9 cellular contexts compared by ENCODE assay signal in genomic region chr15:32641517-32642059, GRCh38. TPM values are rescaled to one million over a fixed set of nuclear protein-coding genes. Genes with fewer than 3 reads are reported as not detected.
DNase-seq lines count a peak whose midpoint lies in the region; ATAC-seq and TF ChIP-seq lines count a peak whose summit lies in the region.
"Had no signal": no experiment of that assay in that cellular context is flagged by ENCODE, and none has a peak within 500 bp of the region (broad histone marks: within the 10 kb centered on the region; RNA-seq: fewer than 3 reads in every experiment).

SCG5 (plus strand) TSS chr15:32641710; CDS start chr15:32643593, 1,883 bp downstream.

- no peaks in the 10 kb centered on the region for H3K36me3 ChIP-seq in colonic mucosa
- H3K36me3 ChIP-seq in mucosa of descending colon (ENCODE audit: low read depth): no peaks in the 10 kb centered on the region

- no peak for DNase-seq in Caki2 (ENCODE audit: low read depth)
- DNase-seq in NCI-H2107 (lab: John Stamatoyannopoulos, UW): peak; percentile 18
- DNase-seq in colonic mucosa: peak; percentile 53
- peak; percentile 50 to 69 (median 54) for DNase-seq in mucosa of descending colon
- DNase-seq in central memory CD4-positive, alpha-beta T cell: no peak
- DNase-seq in stimulated activated CD4-positive, alpha-beta T cell treated with anti-CD3 and anti-CD28 coated beads, Interleukin-4, amount 100 ng/mL, for 4 hours: no peak
- DNase-seq in NCI-H2196 treated with DMSO at 0.1 percent for 48 hours (lab: John Stamatoyannopoulos, UW; ENCODE audit: unreplicated experiment): no peak

- H3K27ac ChIP-seq in colonic mucosa: no peak within 1 kb of the TSS

- TF ChIP-seq CTCF in colonic mucosa (IDR thresholded peaks at IDR 0.05) (no peak), mucosa of descending colon (IDR thresholded peaks at IDR 0.05) (no peak)

- in situ Hi-C loops in Caki2 (cut with HindIII; ENCODE audit: low pct_unique_long_range_greater_than_20kb, low sequenced_read_pairs): no loop called here

- H3K9me3 ChIP-seq in colonic mucosa (no peaks in the 10 kb centered on the region), mucosa of descending colon (no peaks in the 10 kb centered on the region)

- ATAC-seq in mucosa of descending colon: peak; percentile 87
- ATAC-seq in GM18858 (IDR thresholded peaks at IDR 0.05; ENCODE audit: unreplicated experiment): no peak

- H3K4me3 ChIP-seq in colonic mucosa: peak within 1 kb of the TSS; percentile 26
- H3K4me3 ChIP-seq in mucosa of descending colon: no peak within 1 kb of the TSS

- intact Hi-C loops in colonic mucosa (cut with DNase I) (no loop called here), mucosa of descending colon (cut with DNase I, micrococcal nuclease) (no loop called here)

- H3K4me1 ChIP-seq in colonic mucosa: no peaks in the 10 kb centered on the region
- H3K4me1 ChIP-seq in mucosa of descending colon (ENCODE audit: low read depth): no peaks in the 10 kb centered on the region

- no peak within 1 kb of the TSS for H3K9ac ChIP-seq in colonic mucosa (ENCODE audit: low read depth in 2 of 2, low read length in 2 of 2)

- no peaks in the 10 kb centered on the region for H3K27me3 ChIP-seq in colonic mucosa

RNA-seq across cellular contexts. Expression of gene SCG5, which starts in this region (rescaled TPM):
- 24.6 and 46.8 TPM in 2 replicates for total RNA-seq in Caki2 (2014; rRNA removed; shearing (Covaris generic); ENCODE audit: low replicate concordance)
- total RNA-seq in colonic mucosa: 1 to 10 TPM; 4.1 to 9.6 TPM
- 1 to 10 TPM; 4.2 to 7.0 (median 5.7) TPM for total RNA-seq in mucosa of descending colon
- total RNA-seq: SK-MEL-5 had no signal

Comparison
In these comparisons a context has a peak if more than half of its experiments do, and no peak if none do; other contexts are left out.
1. DNase-seq: peak in NCI-H2107 (single experiment), colonic mucosa (single experiment) and mucosa of descending colon (3 of 3); none in Caki2 (single experiment), central memory CD4-positive, alpha-beta T cell (single experiment), stimulated activated CD4-positive, alpha-beta T cell treated with anti-CD3 and anti-CD28 coated beads, Interleukin-4, amount 100 ng/mL, for 4 hours (0 of 2) and NCI-H2196 treated with DMSO at 0.1 percent for 48 hours (single experiment).